Comparison of ENCODE assay signal across 21 cellular contexts in the genomic region with DNA sequence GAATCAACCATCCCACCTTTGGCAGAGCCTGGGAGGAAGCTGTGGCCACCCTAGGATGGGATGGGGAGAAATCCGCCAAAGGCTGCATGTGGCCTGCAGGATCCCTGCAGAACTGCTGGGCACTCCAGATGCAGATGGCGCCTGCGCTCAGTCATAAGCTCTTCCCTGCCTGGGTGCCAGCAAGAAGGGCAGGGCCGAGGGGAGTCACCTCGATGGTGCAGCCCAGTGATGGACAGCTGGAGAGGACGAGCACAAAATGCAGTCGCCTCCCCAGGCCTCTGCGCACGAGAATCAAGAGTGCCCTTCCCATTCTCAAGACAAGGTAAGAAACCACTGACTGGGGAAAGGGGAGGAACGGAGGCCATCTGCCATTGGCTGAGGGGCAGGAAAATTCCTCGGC.
"Had no signal": no experiment of that assay in that cellular context is flagged by ENCODE, and none has a peak within 500 bp of the region (broad histone marks: within the 10 kb centered on the region; RNA-seq: fewer than 3 reads in every experiment).

No MANE protein-coding gene starts in this region.

- DNase-seq: dermis blood vessel endothelial cell; dorsolateral prefrontal cortex; effector CD4-positive, alpha-beta T cell; effector memory CD4-positive, alpha-beta T cell; esophagus squamous epithelium; foreskin fibroblast; foreskin melanocyte; gastrocnemius medialis; glutamatergic neuron; heart right ventricle; hippocampal formation; immature natural killer cell; islet precursor cell; kidney; kidney glomerular epithelial cell; left ventricle myocardium superior; lower lobe of right lung; mesenchymal stem cell; midbrain; mucosa of descending colon; naive thymus-derived CD4-positive, alpha-beta T cell had no signal
